Comparison of ENCODE assay signal across 21 cellular contexts in the genomic region with DNA sequence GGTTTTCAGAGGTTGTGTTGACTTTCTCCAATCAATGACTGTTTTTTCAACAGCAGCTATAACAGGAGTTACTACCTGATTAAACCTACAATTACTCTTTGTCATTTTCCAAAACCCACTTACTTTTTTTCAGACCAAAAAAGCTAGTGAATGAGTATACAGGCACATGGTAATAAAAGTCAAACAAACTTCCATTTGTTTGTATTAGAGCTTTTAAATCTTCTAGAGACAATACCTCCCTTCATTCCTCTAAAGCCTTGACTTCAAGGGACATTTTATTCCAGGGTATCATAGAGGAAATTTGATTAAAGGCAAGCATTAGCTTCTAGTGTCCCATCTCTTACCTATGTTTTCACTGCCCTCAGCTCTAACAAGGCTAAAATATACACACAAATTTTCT. TPM values are rescaled to one million over a fixed set of nuclear protein-coding genes. Genes with fewer than 3 reads are reported as not detected.
DNase-seq lines count a peak whose midpoint lies in the region; ATAC-seq and TF ChIP-seq lines count a peak whose summit lies in the region.
"Had no signal": no experiment of that assay in that cellular context is flagged by ENCODE, and none has a peak within 500 bp of the region (broad histone marks: within the 10 kb centered on the region; RNA-seq: fewer than 3 reads in every experiment).

No MANE protein-coding gene starts in this region.

- H2AFZ ChIP-seq in Karpas-422 (ENCODE audit: low read length), result peak overlapping the region; percentile 65

- TF ChIP-seq EP300 in stomach (IDR thresholded peaks at IDR 0.05), result no peak

- POLR2A ChIA-PET in activated B cell treated with CpG ODN at 0.5 μM for 24 hours (lab: Charles Lee), result interaction anchor here (0.7 to 2.1 kb wide), 6 partner anchors 14 to 92 kb away, joined by 3 to 14 read pairs (median 6); no protein-coding TSS in a partner anchor

- H3K9me3 Mint-ChIP-seq in activated B cell treated with CpG ODN at 0.5 μM for 24 hours (peaks cover 5% of the 10 kb centered on the region), naive B cell (peaks cover 0 to 29% (median 20%) of the 10 kb centered on the region in 7 donors)

- intact Hi-C loops in activated B cell treated with CpG ODN at 0.5 μM for 24 hours (cut with micrococcal nuclease) (loop anchor here (1.0 kb wide), 1 partner anchor 17 kb away; no protein-coding TSS in a partner anchor), lower lobe of right lung (cut with DNase I) (no loop called here), stomach (cut with DNase I; ENCODE audit: low total_unique reads) (no loop called here)

- peak overlapping the region; percentile 91 for H3K27ac Mint-ChIP-seq in activated B cell treated with CpG ODN at 0.5 μM for 24 hours
- peak overlapping the region; percentile 60 to 92 (median 72) for H3K27ac Mint-ChIP-seq in naive B cell

- H3K36me3 Mint-ChIP-seq in activated B cell treated with CpG ODN at 0.5 μM for 24 hours (ENCODE audit: low read depth) (peaks cover 5% of the 10 kb centered on the region), naive B cell (peaks cover 0 to 15% of the 10 kb centered on the region in 2 donors)

- H3K4me3 Mint-ChIP-seq in activated B cell treated with CpG ODN at 0.5 μM for 24 hours, result no peak overlapping the region
- peak overlapping the region in 4 of 8 donors; percentile 15 to 85 (median 64) for H3K4me3 Mint-ChIP-seq in naive B cell

- H3K36me3 ChIP-seq in Karpas-422 (ENCODE audit: insufficient read depth, low read length) (peaks cover 3% of the 10 kb centered on the region; the same call in 1 of the 2 replicates), lower lobe of right lung (no peaks in the 10 kb centered on the region), stomach (no peaks in the 10 kb centered on the region)
- H3K36me3 ChIP-seq: HAP-1, Peyer's patch had no signal

- no peak for DNase-seq in Karpas-422
- no peak for DNase-seq in activated B cell treated with CpG ODN at 0.5 μM for 24 hours
- no peak for DNase-seq in naive B cell
- no peak for DNase-seq in stimulated activated CD4-positive, alpha-beta T cell treated with anti-CD3 and anti-CD28 coated beads, Interleukin-1b, Interleukin-23, amount 100 ng/mL, for 48 hours
- no peak for DNase-seq in lower lobe of right lung
- no peak for DNase-seq in stomach
- DNase-seq: AML-193, COR-L47, DMS 273 treated with DMSO at 0.1 percent for 48 hours, DND-41, IMR-90, NCI-H1048, NCI-H1436, NCI-H2029, NCI-H345, NCI-H524 treated with DMSO at 0.1 percent for 48 hours, Peyer's patch had no signal

- TF ChIP-seq POLR2A in stomach (IDR thresholded peaks at IDR 0.05), result no peak

- H3K79me2 ChIP-seq in Karpas-422 (ENCODE audit: low read length), result no peaks in the 10 kb centered on the region

- H3K4me3 ChIP-seq in Karpas-422 (ENCODE audit: low read length) (no peak overlapping the region), lower lobe of right lung (no peak overlapping the region), stomach (no peak overlapping the region)
- H3K4me3 ChIP-seq: HAP-1, Peyer's patch had no signal

- peaks cover 44% of the 10 kb centered on the region for H3K4me1 Mint-ChIP-seq in activated B cell treated with CpG ODN at 0.5 μM for 24 hours
- peaks cover 19 to 58% (median 27%) of the 10 kb centered on the region in 3 donors for H3K4me1 Mint-ChIP-seq in naive B cell

- H3K4me1 ChIP-seq in Karpas-422 (ENCODE audit: low read length) (peaks cover 8% of the 10 kb centered on the region), lower lobe of right lung (no peaks in the 10 kb centered on the region), stomach (peaks cover 0 to 15% (median 2%) of the 10 kb centered on the region in 4 donors)
- H3K4me1 ChIP-seq: HAP-1 had no signal

- CTCF ChIA-PET in activated B cell treated with CpG ODN at 0.5 μM for 24 hours (lab: Charles Lee), result interaction anchor here (0.7 to 2.3 kb wide), 8 partner anchors 8 to 45 kb away, joined by 3 to 11 read pairs (median 6); no protein-coding TSS in a partner anchor

- no peaks in the 10 kb centered on the region for H3K9me2 ChIP-seq in Karpas-422 (replicated peaks; ENCODE audit: insufficient read depth, low read length)

- H3K27ac ChIP-seq in Karpas-422 (ENCODE audit: low read length) (no peak overlapping the region), lower lobe of right lung (no peak overlapping the region), stomach (no peak overlapping the region)
- H3K27ac ChIP-seq: Peyer's patch had no signal

- ATAC-seq in activated B cell treated with CpG ODN at 0.5 μM for 24 hours (ENCODE audit: low read depth) (no peak), naive B cell (ENCODE audit: low read depth in 2 of 2) (no peak), GM21390 (IDR thresholded peaks at IDR 0.05; ENCODE audit: unreplicated experiment) (no peak), lower lobe of right lung (no peak)

- peaks cover 12% of the 10 kb centered on the region; the same call in 1 of the 2 replicates for H3K9me3 ChIP-seq in Karpas-422 (ENCODE audit: low read length)
- peaks cover 19% of the 10 kb centered on the region for H3K9me3 ChIP-seq in lower lobe of right lung
- peaks cover 0 to 25% (median 15%) of the 10 kb centered on the region in 4 donors for H3K9me3 ChIP-seq in stomach
- H3K9me3 ChIP-seq: HAP-1 had no signal

- H3K9ac ChIP-seq in Karpas-422 (ENCODE audit: low read length), result no peak overlapping the region

- H3K27me3 ChIP-seq in Karpas-422 (ENCODE audit: low read length), result no peaks in the 10 kb centered on the region
- no peaks in the 10 kb centered on the region for H3K27me3 ChIP-seq in lower lobe of right lung (ENCODE audit: low read depth)
- H3K27me3 ChIP-seq in stomach, result no peaks in the 10 kb centered on the region
- H3K27me3 ChIP-seq: Peyer's patch had no signal

- H3K4me2 ChIP-seq in Karpas-422 (ENCODE audit: low read depth, low read length, poor library complexity, severe bottlenecking), result no peak overlapping the region

- H3K27me3 Mint-ChIP-seq in activated B cell treated with CpG ODN at 0.5 μM for 24 hours (no peaks in the 10 kb centered on the region), naive B cell (no peaks in the 10 kb centered on the region)

- no peaks in the 10 kb centered on the region for H4K20me1 ChIP-seq in Karpas-422 (ENCODE audit: insufficient read depth, low read depth, low read length)

- TF ChIP-seq CTCF in activated B cell treated with CpG ODN at 0.5 μM for 24 hours (IDR thresholded peaks at IDR 0.05) (no peak), lower lobe of right lung (IDR thresholded peaks at IDR 0.05) (no peak), stomach (IDR thresholded peaks at IDR 0.05) (no peak)

RNA-seq across cellular contexts. Expression of a gene that starts 52.7 kb away (rescaled TPM):
- total RNA-seq in Karpas-422 (2014; rRNA removed; shearing (Covaris generic); ENCODE audit: low replicate concordance), result not detected in 2 replicates
- total RNA-seq in activated B cell treated with CpG ODN at 0.5 μM for 24 hours (not detected in 2 replicates), lower lobe of right lung (not detected), stomach (not detected)
- polyA plus RNA-seq in naive B cell (ENCODE audit: low read depth in 6 of 6) (not detected), stomach (under 1 TPM in 1 of 3 donors, not detected in 2; 0.05 TPM)
- total RNA-seq: G401, IMR-90, MCF 10A, Peyer's patch had no signal
- polyA plus RNA-seq: IMR-90 had no signal
